Comparison of ENCODE assay signal across 8 cellular contexts in the genomic region with DNA sequence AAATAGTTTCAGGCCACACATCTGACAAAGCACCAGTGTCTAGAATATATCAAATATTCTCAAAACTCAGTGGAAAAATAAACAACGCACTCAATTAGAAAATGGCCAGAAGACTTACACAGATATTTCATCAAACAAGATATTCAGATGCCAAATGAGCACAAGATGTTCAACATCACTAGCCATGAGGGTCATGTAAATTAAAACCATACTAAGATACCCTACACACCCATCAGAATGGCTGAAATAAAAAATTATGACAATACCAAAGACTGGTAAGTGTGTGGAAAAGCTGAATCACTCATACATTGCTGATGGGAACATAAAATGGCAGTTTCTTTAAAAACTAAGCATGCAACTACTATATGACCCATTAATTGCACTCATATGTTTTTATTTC. TPM values are rescaled to one million over a fixed set of nuclear protein-coding genes. Genes with fewer than 3 reads are reported as not detected.
"Had no signal": no experiment of that assay in that cellular context is flagged by ENCODE, and none has a peak within 500 bp of the region (broad histone marks: within the 10 kb centered on the region; RNA-seq: fewer than 3 reads in every experiment).

No MANE protein-coding gene starts in this region.

- H3K4me2 ChIP-seq: GM23338 had no signal

- H2AFZ ChIP-seq: GM23338 had no signal

- ATAC-seq: GM23338, K562 had no signal

- H3K27ac Mint-ChIP-seq: GM23338, H9 had no signal

- DNase-seq: H9, HCEC 1CT, IMR-90, KG1 had no signal

- H3K4me3 ChIP-seq: GM23338, K562 had no signal

- H3K4me3 Mint-ChIP-seq: GM23338, H9 had no signal

RNA-seq across cellular contexts. Expression of a gene that starts 21.7 kb away (rescaled TPM):
- total RNA-seq: H1, H9, HT-29, IMR-90, K562 had no signal
- polyA plus RNA-seq: IMR-90, K562 had no signal

RNA-seq across cellular contexts. Expression of a gene that starts 24.1 kb away (rescaled TPM):
- total RNA-seq: GM23338, H1, H9, HT-29, IMR-90, K562 had no signal
- polyA plus RNA-seq: GM23338, H1, IMR-90, K562 had no signal

RNA-seq across cellular contexts. Expression of a gene that starts 50.0 kb away (rescaled TPM):
- total RNA-seq: HT-29, K562 had no signal
- polyA plus RNA-seq: K562 had no signal
